Comparison of ENCODE assay signal across 20 cellular contexts in genomic region chr11:16610738-16611388, GRCh38.
DNase-seq lines count a peak whose midpoint lies in the region; ATAC-seq and TF ChIP-seq lines count a peak whose summit lies in the region.
"Had no signal": no experiment of that assay in that cellular context is flagged by ENCODE, and none has a peak within 500 bp of the region (broad histone marks: within the 10 kb centered on the region; RNA-seq: fewer than 3 reads in every experiment).

No MANE protein-coding gene starts in this region.

- peak overlapping the region; percentile 29; the same call in 1 of the 2 replicates for H3K9ac ChIP-seq in ES-I3 (ENCODE audit: low read depth, low read length)
- H3K9ac ChIP-seq in trophoblast cell (ENCODE audit: low read length) = no peak overlapping the region

- no peak overlapping the region for H2BK120ac ChIP-seq in trophoblast cell (ENCODE audit: insufficient read depth, low read length, poor library complexity)

- H3K9me3 ChIP-seq in ES-I3 (ENCODE audit: control insufficient read depth, insufficient read depth, low read length) (no peaks in the 10 kb centered on the region), trophoblast cell (ENCODE audit: insufficient read depth, low read depth, low read length) (no peaks in the 10 kb centered on the region)
- H3K9me3 ChIP-seq: left lung, MG63, upper lobe of left lung had no signal

- no peak overlapping the region for H2AFZ ChIP-seq in trophoblast cell (ENCODE audit: insufficient read depth, low read length, poor library complexity)

- H3K23ac ChIP-seq in trophoblast cell (ENCODE audit: low read length) = no peak overlapping the region

- H4K8ac ChIP-seq in trophoblast cell (ENCODE audit: low read depth, low read length) = no peak overlapping the region

- no peaks in the 10 kb centered on the region for H3K36me3 Mint-ChIP-seq in brain
- H3K36me3 Mint-ChIP-seq: activated naive CD4-positive, alpha-beta T cell treated with anti-CD3 and anti-CD28 coated beads, Interleukin-2, amount 50 U/mL, for 24 hours had no signal

- peak overlapping the region; percentile 27 for H3K4me2 ChIP-seq in trophoblast cell (ENCODE audit: low read length)

- no peak overlapping the region for H2BK5ac ChIP-seq in trophoblast cell (ENCODE audit: low read depth, low read length, poor library complexity)

- WGBS in trophoblast cell (ENCODE audit: extremely low coverage, insufficient coverage, insufficient read length) = no CpG with 5 or more reads among the region's 39 CpGs

- peaks cover 42% of the 10 kb centered on the region for H3K27me3 Mint-ChIP-seq in brain

- H3K27ac ChIP-seq in trophoblast cell (ENCODE audit: low read depth, low read length) = no peak overlapping the region
- H3K27ac ChIP-seq: cardiac muscle cell, left lung, upper lobe of left lung, WERI-Rb-1 had no signal

- TF ChIP-seq CTCF in brain (conservative IDR thresholded peaks at IDR 0.05) = no peak

- peak overlapping the region in 2 of 5 experiments; percentile 65 to 70 for H3K27ac Mint-ChIP-seq in brain
- H3K27ac Mint-ChIP-seq: activated naive CD4-positive, alpha-beta T cell treated with anti-CD3 and anti-CD28 coated beads, Interleukin-2, amount 50 U/mL, for 24 hours; natural killer cell treated with Interleukin-12 subunit alpha and Interleukin-12 subunit beta and Interleukin-15 and Interleukin-18, amount 100 ng/mL, for 72 hours had no signal

- peaks cover 0 to 5% (median 0%) of the 10 kb centered on the region in 5 experiments for H3K9me3 Mint-ChIP-seq in brain
- H3K9me3 Mint-ChIP-seq: activated naive CD4-positive, alpha-beta T cell treated with anti-CD3 and anti-CD28 coated beads, Interleukin-2, amount 50 U/mL, for 24 hours; natural killer cell treated with Interleukin-12 subunit alpha and Interleukin-12 subunit beta and Interleukin-15 and Interleukin-18, amount 100 ng/mL, for 72 hours had no signal

- H3K4me3 ChIP-seq in trophoblast cell (ENCODE audit: low read depth, low read length) = no peak overlapping the region
- H3K4me3 ChIP-seq: cardiac muscle cell, K562, left lung, MG63, upper lobe of left lung had no signal

- no peaks in the 10 kb centered on the region for H3K79me1 ChIP-seq in trophoblast cell (ENCODE audit: low read length)

- H3K4me3 Mint-ChIP-seq in brain = peak overlapping the region in 3 of 5 experiments; percentile 88 to 97 (median 94)
- H3K4me3 Mint-ChIP-seq: activated naive CD4-positive, alpha-beta T cell treated with anti-CD3 and anti-CD28 coated beads, Interleukin-2, amount 50 U/mL, for 24 hours; natural killer cell treated with Interleukin-12 subunit alpha and Interleukin-12 subunit beta and Interleukin-15 and Interleukin-18, amount 100 ng/mL, for 72 hours had no signal

- no peaks in the 10 kb centered on the region for H3K79me2 ChIP-seq in trophoblast cell (ENCODE audit: control insufficient read depth, insufficient read depth, low read length, poor library complexity)

- ATAC-seq in GM19395 (IDR thresholded peaks at IDR 0.05; ENCODE audit: unreplicated experiment) = no peak
- ATAC-seq in GM18909 (IDR thresholded peaks at IDR 0.05; ENCODE audit: poor library complexity, unreplicated experiment) = no peak
- no peak for ATAC-seq in GM19023 (IDR thresholded peaks at IDR 0.05; ENCODE audit: unreplicated experiment)
- ATAC-seq: HCT116; K562; left lung; natural killer cell treated with Interleukin-12 subunit alpha and Interleukin-12 subunit beta and Interleukin-15 and Interleukin-18, amount 100 ng/mL, for 72 hours had no signal

- no peaks in the 10 kb centered on the region for H3K36me3 ChIP-seq in ES-I3 (ENCODE audit: insufficient read depth, low read length)
- no peaks in the 10 kb centered on the region for H3K36me3 ChIP-seq in trophoblast cell (ENCODE audit: control insufficient read depth in 1 of 2, insufficient read depth in 2 of 2, low read length in 2 of 2)
- H3K36me3 ChIP-seq: cardiac muscle cell, left lung, MG63, upper lobe of left lung, WERI-Rb-1 had no signal

- peaks cover 56% of the 10 kb centered on the region for H3K27me3 ChIP-seq in trophoblast cell (ENCODE audit: insufficient read depth, low read length)

- H3K4me1 ChIP-seq in ES-I3 (ENCODE audit: insufficient read depth, low read length) (no peaks in the 10 kb centered on the region; the same call in 1 of the 2 replicates), trophoblast cell (ENCODE audit: control insufficient read depth in 1 of 2, insufficient read depth in 2 of 2, low read length in 2 of 2) (peaks cover 6 to 11% of the 10 kb centered on the region in 2 experiments)

- no peak overlapping the region for H3K4ac ChIP-seq in trophoblast cell (ENCODE audit: low read depth, low read length)

- no peak overlapping the region for H2BK12ac ChIP-seq in trophoblast cell (ENCODE audit: low read length)

- H4K91ac ChIP-seq in trophoblast cell (ENCODE audit: low read depth, low read length) = no peak overlapping the region

- no peak overlapping the region for H2AK5ac ChIP-seq in trophoblast cell (ENCODE audit: low read length)

- peaks cover 37% of the 10 kb centered on the region for H3K4me1 Mint-ChIP-seq in brain

- H4K12ac ChIP-seq in trophoblast cell (ENCODE audit: low read depth, low read length) = no peak overlapping the region

- no peak overlapping the region for H3K18ac ChIP-seq in trophoblast cell (ENCODE audit: low read length)

- peak; percentile 61 for DNase-seq in islet precursor cell
- DNase-seq in trophoblast cell = no peak
- no peak for DNase-seq in NCI-H1930 (lab: John Stamatoyannopoulos, UW)
- DNase-seq: anterior cingulate cortex, GF-D8, MG63, NCI-H446 treated with DMSO at 0.1 percent for 48 hours, WERI-Rb-1 had no signal

- H3K14ac ChIP-seq in trophoblast cell (ENCODE audit: low read length) = no peak overlapping the region
